In genomic region chr2:19098467-19099160, GRCh38 we compare ENCODE assay signal across 26 cellular contexts.
"Had no signal": no experiment of that assay in that cellular context is flagged by ENCODE, and none has a peak within 500 bp of the region (broad histone marks: within the 10 kb centered on the region; RNA-seq: fewer than 3 reads in every experiment).

No MANE protein-coding gene starts in this region.

- H3K4me3 Mint-ChIP-seq: memory B cell; natural killer cell; stimulated activated memory B cell treated with anti-CD40 and anti-IgM and Interleukin-4, amounts not matched to agents 10 μg/mL and 1 μg/mL and 100 μg/mL, for 72 hours; stimulated activated naive CD8-positive, alpha-beta T cell treated with anti-CD3 and anti-CD28 coated beads, Interleukin-15, Interleukin-2, amounts not matched to agents 100 ng/mL and 50 ng/mL, for 24 hours had no signal

- H3K4me2 ChIP-seq: hepatocyte had no signal

- H3K4me1 Mint-ChIP-seq: natural killer cell had no signal

- H3K9ac ChIP-seq: parathyroid adenoma had no signal

- H3K36me3 ChIP-seq: gastrocnemius medialis, neutrophil, right atrium auricular region, spleen, thoracic aorta, transverse colon, upper lobe of right lung, uterus had no signal

- H2AFZ ChIP-seq: hepatocyte, parathyroid adenoma had no signal

- H3K36me3 Mint-ChIP-seq: memory B cell; natural killer cell; stimulated activated memory B cell treated with anti-CD40 and anti-IgM and Interleukin-4, amounts not matched to agents 10 μg/mL and 1 μg/mL and 100 μg/mL, for 72 hours had no signal

- H3K79me2 ChIP-seq: hepatocyte, parathyroid adenoma had no signal

- H3K4me3 ChIP-seq: gastrocnemius medialis, hepatocyte, lung, right atrium auricular region, skin epidermis, spleen, thoracic aorta, transverse colon, upper lobe of right lung, uterus had no signal

- FAIRE-seq: kidney had no signal

- H3K27ac Mint-ChIP-seq: memory B cell; natural killer cell; progenitor cell of endocrine pancreas; stimulated activated memory B cell treated with anti-CD40 and anti-IgM and Interleukin-4, amounts not matched to agents 10 μg/mL and 1 μg/mL and 100 μg/mL, for 72 hours; stimulated activated naive CD8-positive, alpha-beta T cell treated with anti-CD3 and anti-CD28 coated beads, Interleukin-15, Interleukin-2, amounts not matched to agents 100 ng/mL and 50 ng/mL, for 24 hours had no signal

- H3K4me1 ChIP-seq: parathyroid adenoma, right atrium auricular region, spleen, transverse colon, upper lobe of right lung, uterus had no signal

- H3K27ac ChIP-seq: gastrocnemius medialis, neutrophil, parathyroid adenoma, right atrium auricular region, skin epidermis, spleen, thoracic aorta, transverse colon, upper lobe of right lung, uterus had no signal

- H3K27me3 ChIP-seq: gastrocnemius medialis, hepatocyte, neutrophil, right atrium auricular region, spleen, transverse colon, upper lobe of right lung, uterus had no signal

- ATAC-seq: esophagus mucosa; gastrocnemius medialis; left lobe of liver; natural killer cell; sciatic nerve; stimulated activated memory B cell treated with anti-CD40 and anti-IgM and Interleukin-4, amounts not matched to agents 10 μg/mL and 1 μg/mL and 100 μg/mL, for 72 hours; upper lobe of right lung had no signal

- H3K27me3 Mint-ChIP-seq: memory B cell; progenitor cell of endocrine pancreas; stimulated activated memory B cell treated with anti-CD40 and anti-IgM and Interleukin-4, amounts not matched to agents 10 μg/mL and 1 μg/mL and 100 μg/mL, for 72 hours; stimulated activated naive CD8-positive, alpha-beta T cell treated with anti-CD3 and anti-CD28 coated beads, Interleukin-15, Interleukin-2, amounts not matched to agents 100 ng/mL and 50 ng/mL, for 24 hours had no signal

- H3K9me3 ChIP-seq: gastrocnemius medialis, neutrophil, right atrium auricular region, thoracic aorta, transverse colon, upper lobe of right lung, uterus had no signal

- DNase-seq: cortex of kidney; effector CD4-positive, alpha-beta T cell; foreskin fibroblast; gastrocnemius medialis; head of caudate nucleus; kidney; natural killer cell; spleen; stimulated activated CD4-positive, alpha-beta T cell treated with anti-CD3 and anti-CD28 coated beads, Interleukin-4, amount 100 ng/mL, for 4 hours; transverse colon; upper lobe of right lung; uterus had no signal
